Comparison of ENCODE assay signal across 27 cellular contexts in genomic region chr12:8612629-8613028, GRCh38. TPM values are rescaled to one million over a fixed set of nuclear protein-coding genes. Genes with fewer than 3 reads are reported as not detected.
DNase-seq lines count a peak whose midpoint lies in the region; ATAC-seq and TF ChIP-seq lines count a peak whose summit lies in the region.
"Had no signal": no experiment of that assay in that cellular context is flagged by ENCODE, and none has a peak within 500 bp of the region (broad histone marks: within the 10 kb centered on the region; RNA-seq: fewer than 3 reads in every experiment).

Gene AICDA, minus strand, starts transcription at chr12:8612859. Its CDS starts 92 bp downstream, at chr12:8612767.

- DNase-seq in germinal center (ENCODE audit: low spot score), result peak; percentile 41
- DNase-seq in stimulated activated CD4-positive, alpha-beta T cell treated with anti-CD3 and anti-CD28 coated beads, Interleukin-4, amount 100 ng/mL, for 1 hour, result no peak
- DNase-seq in heart right ventricle, result no peak
- DNase-seq in stimulated activated CD4-positive, alpha-beta T cell treated with anti-CD3 and anti-CD28 coated beads, Interleukin-15, amount 100 ng/mL, for 24 hours, result no peak
- DNase-seq in cardiac septum (ENCODE audit: low spot score), result no peak
- DNase-seq: activated CD4-positive, alpha-beta T cell treated with anti-CD3 and anti-CD28 coated beads for 4 hours; effector CD8-positive, alpha-beta T cell; esophagus squamous epithelium; kidney glomerular epithelial cell; mammary epithelial cell; NCI-H1436; NCI-H526; nucleus accumbens; Right ventricle myocardium superior had no signal

- H3K4me1 ChIP-seq in heart right ventricle, result peaks cover 0 to 9% (median 0%) of the 10 kb centered on the region in 9 donors
- H3K4me1 ChIP-seq: ascending aorta, gastroesophageal sphincter, suprapubic skin, vagina had no signal

- intact Hi-C loops in heart right ventricle (cut with DNase I) (no loop called here), cardiac septum (cut with DNase I) (no loop called here)

- ATAC-seq in GM19043 (IDR thresholded peaks at IDR 0.05; ENCODE audit: low read depth, unreplicated experiment) (peak; percentile 34), HG03354 (IDR thresholded peaks at IDR 0.05; ENCODE audit: poor library complexity, severe bottlenecking, unreplicated experiment) (peak; percentile 41), heart right ventricle (no peak)
- ATAC-seq: activated naive CD4-positive, alpha-beta T cell treated with anti-CD3 and anti-CD28 coated beads, Interleukin-2, amount 50 U/mL, for 72 hours; gastroesophageal sphincter had no signal

- peak; percentile 28 for TF ChIP-seq POLR2A in GM10847 (IDR thresholded peaks at IDR 0.05; ENCODE audit: extremely low read depth, insufficient read length)

- no peak for TF ChIP-seq CTCF in heart right ventricle (IDR thresholded peaks at IDR 0.05)

- H3K36me3 ChIP-seq in heart right ventricle, result no peaks in the 10 kb centered on the region
- H3K36me3 ChIP-seq: ascending aorta, esophagus squamous epithelium, gastroesophageal sphincter, suprapubic skin, vagina had no signal

- 64 to 66% methylated on average over 2 of the region's 2 CpGs for WGBS in heart right ventricle, 2 donors

- H3K27ac ChIP-seq in heart right ventricle, result no peak within 1 kb of the TSS
- H3K27ac ChIP-seq: ascending aorta, esophagus squamous epithelium, gastroesophageal sphincter, HL-60, suprapubic skin, vagina had no signal

- H3K27me3 ChIP-seq in heart right ventricle, result peaks cover 0 to 5% (median 0%) of the 10 kb centered on the region in 7 donors
- H3K27me3 ChIP-seq: ascending aorta, esophagus squamous epithelium, gastroesophageal sphincter, suprapubic skin, vagina had no signal

- H3K9me3 ChIP-seq in heart right ventricle, result no peaks in the 10 kb centered on the region
- H3K9me3 ChIP-seq: ascending aorta, esophagus squamous epithelium, gastroesophageal sphincter, suprapubic skin, vagina had no signal

- H3K4me3 ChIP-seq in heart right ventricle, result no peak within 1 kb of the TSS
- H3K4me3 ChIP-seq: ascending aorta, esophagus squamous epithelium, gastroesophageal sphincter, suprapubic skin, vagina had no signal

RNA-seq across cellular contexts. Expression of gene AICDA, which starts in this region (rescaled TPM):
- total RNA-seq in heart right ventricle (not detected), cardiac septum (0.13 TPM)
- under 1 TPM; 0.03 to 0.22 TPM for polyA plus RNA-seq in heart right ventricle
- total RNA-seq: activated naive CD4-positive, alpha-beta T cell treated with anti-CD3 and anti-CD28 coated beads, Interleukin-2, amount 50 U/mL, for 72 hours; activated T-helper 1 cell treated with anti-CD3 and anti-CD28 coated beads, Interleukin-12 subunit alpha, Interleukin-12 subunit beta, Interleukin-2, Interleukin-4 antibody, amounts not matched to agents 30 ng/mL and 10 ng/mL and 1 ng/mL, durations not matched to agents 14 hours and 24 hours and 36 hours; ascending aorta; cerebellum; esophagus squamous epithelium; gastroesophageal sphincter; H4; M059J; mammary epithelial cell; Right ventricle myocardium superior; suprapubic skin; vagina had no signal
- polyA plus RNA-seq: mammary epithelial cell had no signal

Comparison
In these comparisons a context has a peak if more than half of its experiments do, and no peak if none do; other contexts are left out.
1. ATAC-seq: peak in GM19043 (single experiment) and HG03354 (single experiment); none in heart right ventricle (0 of 8).